In genomic region chr5:14143843-14144585, GRCh38 we compare ENCODE assay signal across 1 cellular context.
TF ChIP-seq lines count a peak whose summit lies in the region.

No MANE protein-coding gene starts in this region.

TF ChIP-seq in endothelial cell of umbilical vein, 7 proteins besides CTCF, POLR2A, EP300 and RAD21:
- TF ChIP-seq EZH2 (IDR thresholded peaks at IDR 0.05; ENCODE audit: borderline replicate concordance, low read depth, low read length, severe bottlenecking), result no peak
- TF ChIP-seq POLR2AphosphoS5 (IDR thresholded peaks at IDR 0.05; ENCODE audit: insufficient read depth, low read depth, low read length), result peak; percentile 58
TF ChIP-seq in endothelial cell of umbilical vein: peak in this region for 1.
